1 cellular context compared by ENCODE assay signal in the genomic region with DNA sequence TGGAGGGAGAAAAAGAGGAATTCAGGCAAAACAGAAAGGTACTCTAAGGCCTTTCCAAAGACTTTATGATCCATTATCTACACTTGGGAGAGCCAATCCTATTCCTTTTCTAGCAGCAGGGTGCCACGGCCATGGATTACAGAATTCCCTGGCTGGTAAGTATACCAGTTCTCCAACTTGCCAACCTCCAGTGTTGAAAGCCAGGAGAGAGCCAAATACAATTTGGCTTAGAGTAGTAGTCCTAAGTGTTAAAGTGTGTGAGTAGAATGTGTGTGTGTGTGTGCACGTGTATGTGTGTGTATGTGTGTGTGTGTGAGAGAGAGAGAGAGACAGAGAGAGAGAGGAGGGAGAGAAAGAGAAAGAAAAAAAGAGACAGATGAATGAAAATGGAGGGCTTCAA.
TF ChIP-seq lines count a peak whose summit lies in the region.

No MANE protein-coding gene starts in this region.

TF ChIP-seq in WTC11, 78 proteins besides CTCF, POLR2A, EP300 and RAD21 (continued from another document):
- TF ChIP-seq, protein P1, sequence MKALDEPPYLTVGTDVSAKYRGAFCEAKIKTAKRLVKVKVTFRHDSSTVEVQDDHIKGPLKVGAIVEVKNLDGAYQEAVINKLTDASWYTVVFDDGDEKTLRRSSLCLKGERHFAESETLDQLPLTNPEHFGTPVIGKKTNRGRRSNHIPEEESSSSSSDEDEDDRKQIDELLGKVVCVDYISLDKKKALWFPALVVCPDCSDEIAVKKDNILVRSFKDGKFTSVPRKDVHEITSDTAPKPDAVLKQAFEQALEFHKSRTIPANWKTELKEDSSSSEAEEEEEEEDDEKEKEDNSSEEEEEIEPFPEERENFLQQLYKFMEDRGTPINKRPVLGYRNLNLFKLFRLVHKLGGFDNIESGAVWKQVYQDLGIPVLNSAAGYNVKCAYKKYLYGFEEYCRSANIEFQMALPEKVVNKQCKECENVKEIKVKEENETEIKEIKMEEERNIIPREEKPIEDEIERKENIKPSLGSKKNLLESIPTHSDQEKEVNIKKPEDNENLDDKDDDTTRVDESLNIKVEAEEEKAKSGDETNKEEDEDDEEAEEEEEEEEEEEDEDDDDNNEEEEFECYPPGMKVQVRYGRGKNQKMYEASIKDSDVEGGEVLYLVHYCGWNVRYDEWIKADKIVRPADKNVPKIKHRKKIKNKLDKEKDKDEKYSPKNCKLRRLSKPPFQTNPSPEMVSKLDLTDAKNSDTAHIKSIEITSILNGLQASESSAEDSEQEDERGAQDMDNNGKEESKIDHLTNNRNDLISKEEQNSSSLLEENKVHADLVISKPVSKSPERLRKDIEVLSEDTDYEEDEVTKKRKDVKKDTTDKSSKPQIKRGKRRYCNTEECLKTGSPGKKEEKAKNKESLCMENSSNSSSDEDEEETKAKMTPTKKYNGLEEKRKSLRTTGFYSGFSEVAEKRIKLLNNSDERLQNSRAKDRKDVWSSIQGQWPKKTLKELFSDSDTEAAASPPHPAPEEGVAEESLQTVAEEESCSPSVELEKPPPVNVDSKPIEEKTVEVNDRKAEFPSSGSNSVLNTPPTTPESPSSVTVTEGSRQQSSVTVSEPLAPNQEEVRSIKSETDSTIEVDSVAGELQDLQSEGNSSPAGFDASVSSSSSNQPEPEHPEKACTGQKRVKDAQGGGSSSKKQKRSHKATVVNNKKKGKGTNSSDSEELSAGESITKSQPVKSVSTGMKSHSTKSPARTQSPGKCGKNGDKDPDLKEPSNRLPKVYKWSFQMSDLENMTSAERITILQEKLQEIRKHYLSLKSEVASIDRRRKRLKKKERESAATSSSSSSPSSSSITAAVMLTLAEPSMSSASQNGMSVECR (CRISPR knock-in tag; IDR thresholded peaks at IDR 0.05; ENCODE audit: borderline replicate concordance): no peak
- TF ChIP-seq ZNF121 (CRISPR knock-in tag; IDR thresholded peaks at IDR 0.05): no peak
- no peak for TF ChIP-seq NFYB (CRISPR knock-in tag; conservative IDR thresholded peaks at IDR 0.05; ENCODE audit: low read depth)
- no peak for TF ChIP-seq ATF1 (CRISPR knock-in tag; IDR thresholded peaks at IDR 0.05)
- TF ChIP-seq PRRX2 (CRISPR knock-in tag; IDR thresholded peaks at IDR 0.05): no peak
TF ChIP-seq in WTC11: peak in this region for 0.
